In the genomic region with DNA sequence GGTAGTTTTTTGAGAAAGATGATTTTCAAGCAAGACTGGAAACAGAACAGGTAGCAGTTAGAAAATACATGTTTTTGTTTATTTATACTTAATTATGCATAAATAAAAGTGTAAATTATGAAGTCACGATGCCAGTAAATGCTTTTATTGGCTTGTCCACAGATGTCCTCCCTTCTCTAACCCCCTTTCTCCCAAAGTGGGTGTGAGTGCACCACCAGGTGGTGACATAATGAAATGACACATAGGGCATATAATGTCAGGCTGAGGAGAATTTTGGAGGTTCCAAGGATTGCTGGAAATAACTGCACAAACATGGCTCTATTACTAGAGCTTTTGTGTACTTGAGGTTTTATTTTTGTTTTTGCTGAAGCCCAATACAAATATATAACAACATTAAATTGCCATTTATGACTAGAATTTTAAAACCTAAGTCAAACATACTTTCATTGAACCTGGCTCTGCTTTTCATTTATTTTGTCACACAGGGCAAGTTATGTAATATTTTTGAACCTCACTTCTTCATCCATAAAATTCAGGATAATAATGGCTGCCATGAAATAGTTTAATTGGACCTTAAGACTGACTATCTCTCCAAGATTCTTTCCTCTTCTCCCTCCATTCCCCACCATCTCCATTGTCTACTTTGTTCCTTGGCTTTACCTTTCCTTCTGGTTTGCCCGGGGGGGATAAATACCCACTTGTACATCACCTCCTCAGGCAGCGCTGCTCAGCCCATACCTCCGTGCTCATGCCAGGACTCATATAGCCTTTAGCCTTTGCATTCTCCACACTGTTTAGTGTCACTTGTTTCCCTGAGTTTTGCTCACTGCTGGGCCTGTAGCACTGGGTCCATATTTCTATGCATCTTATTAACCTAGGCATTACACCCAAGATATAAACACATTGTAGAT, we compare ENCODE assay signal across 8 cellular contexts.
DNase-seq lines count a peak whose midpoint lies in the region; ATAC-seq and TF ChIP-seq lines count a peak whose summit lies in the region.

No MANE protein-coding gene starts in this region.

- no peak overlapping the region for H3K4me3 Mint-ChIP-seq in T-helper 17 cell

- no peak for TF ChIP-seq EP300 in neural cell (conservative IDR thresholded peaks at IDR 0.05; ENCODE audit: poor library complexity, severe bottlenecking)

- H3K27me3 ChIP-seq in neural cell (ENCODE audit: insufficient read depth, low read depth, low read length) = no peaks in the 10 kb centered on the region

- no peaks in the 10 kb centered on the region for H3K36me3 Mint-ChIP-seq in T-helper 17 cell (ENCODE audit: low read depth)

- DNase-seq in AG08395 (ENCODE audit: low spot score) = peak; percentile 74
- DNase-seq in GM04504 (ENCODE audit: low read depth) = peak; percentile 21
- peak; percentile 1 for DNase-seq in NOMO-1 treated with dmso at 0.1 percent for 144 hours (lab: John Stamatoyannopoulos, UW; ENCODE audit: unreplicated experiment)
- DNase-seq in dermis blood vessel endothelial cell = peak; percentile 80
- no peak for DNase-seq in T-helper 17 cell

- H3K9ac ChIP-seq in neural cell (ENCODE audit: low read length) = no peak overlapping the region

- peaks cover 8% of the 10 kb centered on the region for H3K27me3 Mint-ChIP-seq in T-helper 17 cell

- H3K4me3 ChIP-seq in neural cell (ENCODE audit: low read length) = no peak overlapping the region

- no peak overlapping the region for H3K27ac ChIP-seq in neural cell (ENCODE audit: low read length)

- no peaks in the 10 kb centered on the region for H4K20me1 ChIP-seq in neural cell (ENCODE audit: insufficient read depth)

- H3K9me2 ChIP-seq in neural cell (ENCODE audit: insufficient read depth, low read length) = no peaks in the 10 kb centered on the region

- no peaks in the 10 kb centered on the region for H3F3A ChIP-seq in neural cell (ENCODE audit: insufficient read depth, low read length, poor library complexity, severe bottlenecking)

- H3K9me3 ChIP-seq in neural cell (ENCODE audit: low read length) (no peaks in the 10 kb centered on the region), T-helper 17 cell (ENCODE audit: control insufficient read depth, low read length, poor library complexity, severe bottlenecking) (no peaks in the 10 kb centered on the region)

- H3K4me1 Mint-ChIP-seq in T-helper 17 cell = no peaks in the 10 kb centered on the region

- ATAC-seq in HG02884 (IDR thresholded peaks at IDR 0.05; ENCODE audit: unreplicated experiment) (peak; percentile 85), GM18861 (IDR thresholded peaks at IDR 0.05; ENCODE audit: unreplicated experiment) (no peak), T-helper 17 cell (no peak)

- H3K27ac Mint-ChIP-seq in T-helper 17 cell = no peak overlapping the region

- peak; percentile 43 for TF ChIP-seq CTCF in neural cell (IDR thresholded peaks at IDR 0.05; ENCODE audit: poor library complexity, severe bottlenecking)

- no peaks in the 10 kb centered on the region for H3K79me2 ChIP-seq in neural cell (replicated peaks; ENCODE audit: insufficient read depth, low read length)

- no peaks in the 10 kb centered on the region for H3K36me3 ChIP-seq in neural cell (ENCODE audit: insufficient read depth, low read length)

- H3K4me2 ChIP-seq in neural cell (ENCODE audit: low read length) = no peak overlapping the region

- no peak for TF ChIP-seq RAD21 in neural cell (conservative IDR thresholded peaks at IDR 0.05)

- H2AFZ ChIP-seq in neural cell (ENCODE audit: low read depth, low read length) = no peak overlapping the region

TF ChIP-seq in neural cell, 6 proteins besides CTCF, POLR2A, EP300 and RAD21:
- TF ChIP-seq TAF1 (IDR thresholded peaks at IDR 0.05; ENCODE audit: low read depth) (no peak), EZH2 (IDR thresholded peaks at IDR 0.05; ENCODE audit: borderline replicate concordance, insufficient read depth, low read length, poor library complexity, severe bottlenecking) (no peak), MXI1 (conservative IDR thresholded peaks at IDR 0.05; ENCODE audit: poor library complexity, severe bottlenecking) (no peak), POLR2AphosphoS5 (IDR thresholded peaks at IDR 0.05) (no peak)

Comparison
In these comparisons a context has a peak if more than half of its experiments do, and no peak if none do; other contexts are left out.
1. DNase-seq: peak in AG08395 (single experiment), GM04504 (single experiment), NOMO-1 treated with dmso at 0.1 percent for 144 hours (single experiment) and dermis blood vessel endothelial cell (single experiment); none in T-helper 17 cell (0 of 3).